Comparison of ENCODE assay signal across 8 cellular contexts in the genomic region with DNA sequence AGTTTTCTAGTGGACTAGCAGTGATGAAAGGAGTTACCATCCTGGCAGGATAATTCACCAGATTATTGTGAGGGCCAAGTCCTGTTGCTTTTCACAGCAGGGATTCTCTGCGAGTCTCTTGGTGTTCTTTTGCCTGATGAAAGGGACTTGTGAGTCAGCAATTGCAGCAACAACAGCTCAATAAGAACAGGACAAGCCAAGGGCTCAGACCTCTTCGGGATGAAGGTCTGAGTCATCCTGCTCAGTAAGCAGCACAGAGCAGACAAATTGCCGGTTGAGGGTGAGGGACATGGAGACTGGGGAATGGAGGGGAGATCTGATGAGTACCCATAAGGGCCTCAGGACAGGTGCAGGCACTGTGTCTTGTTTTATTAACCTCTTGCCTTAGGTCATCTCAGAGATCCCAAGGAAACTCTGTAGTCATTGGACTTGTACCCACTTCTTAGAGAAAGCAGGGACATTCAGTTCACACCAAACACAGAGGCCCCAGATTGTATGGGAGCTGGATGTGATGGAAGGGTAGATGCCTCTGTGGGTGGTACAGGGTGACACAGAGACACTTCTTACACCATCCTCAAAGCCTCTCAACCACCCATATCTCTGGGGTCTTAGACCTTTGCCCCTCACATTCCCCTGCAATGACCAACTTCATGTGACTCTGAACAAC.
DNase-seq lines count a peak whose midpoint lies in the region; ATAC-seq and TF ChIP-seq lines count a peak whose summit lies in the region.

No MANE protein-coding gene starts in this region.

- H3K27me3 ChIP-seq in BLaER1 = peaks cover 38% of the 10 kb centered on the region
- H3K27me3 ChIP-seq in Karpas-422 (ENCODE audit: low read length) = no peaks in the 10 kb centered on the region

- H2AFZ ChIP-seq in Karpas-422 (ENCODE audit: low read length) = no peak overlapping the region

- H3K4me3 ChIP-seq in BLaER1 = no peak overlapping the region
- H3K4me3 ChIP-seq in Karpas-422 (ENCODE audit: low read length) = no peak overlapping the region
- H3K4me3 ChIP-seq in astrocyte of the spinal cord (ENCODE audit: low read depth, low read length) = no peak overlapping the region

- H3K79me2 ChIP-seq in Karpas-422 (ENCODE audit: low read length) = no peaks in the 10 kb centered on the region

- H3K9ac ChIP-seq in BLaER1 (no peak overlapping the region), Karpas-422 (ENCODE audit: low read length) (no peak overlapping the region)

- DNase-seq in Karpas-422 (no peak), astrocyte of the spinal cord (ENCODE audit: low read depth, low spot score) (peak; percentile 97), medulla oblongata (ENCODE audit: extremely low spot score) (peak; percentile 62), GF-D8 (lab: John Stamatoyannopoulos, UW) (no peak)
- no peak for DNase-seq in activated CD4-positive, CD25-positive, alpha-beta regulatory T cell treated with anti-CD3 and anti-CD28 coated beads, Interleukin-2, amount 50 U/mL, for 72 hours

- H3K4me2 ChIP-seq in BLaER1 (peak overlapping the region; percentile 72), Karpas-422 (ENCODE audit: low read depth, low read length, poor library complexity, severe bottlenecking) (peak overlapping the region; percentile 52)

- TF ChIP-seq CTCF in astrocyte of the spinal cord (IDR thresholded peaks at IDR 0.05; ENCODE audit: low read depth, low read length) = no peak

- H3K9me2 ChIP-seq in Karpas-422 (replicated peaks; ENCODE audit: insufficient read depth, low read length) = no peaks in the 10 kb centered on the region

- H3K4me1 ChIP-seq in BLaER1 (peaks cover 45% of the 10 kb centered on the region), Karpas-422 (ENCODE audit: low read length) (peaks cover 83% of the 10 kb centered on the region)

- H4K20me1 ChIP-seq in BLaER1 (peaks cover 27% of the 10 kb centered on the region), Karpas-422 (ENCODE audit: insufficient read depth, low read depth, low read length) (no peaks in the 10 kb centered on the region)

- H3K9me3 ChIP-seq in BLaER1 (no peaks in the 10 kb centered on the region), Karpas-422 (ENCODE audit: low read length) (no peaks in the 10 kb centered on the region)

- ATAC-seq in GM19463 (IDR thresholded peaks at IDR 0.05; ENCODE audit: unreplicated experiment) (no peak), GM18858 (IDR thresholded peaks at IDR 0.05; ENCODE audit: unreplicated experiment) (no peak)

- H3K27ac ChIP-seq in BLaER1 (no peak overlapping the region), Karpas-422 (ENCODE audit: low read length) (no peak overlapping the region)

- in situ Hi-C loops in astrocyte of the spinal cord (cut with HindIII; ENCODE audit: low sequenced_read_pairs) = no loop called here

- H3K36me3 ChIP-seq in BLaER1 (no peaks in the 10 kb centered on the region), Karpas-422 (ENCODE audit: insufficient read depth, low read length) (no peaks in the 10 kb centered on the region)

Comparison
In these comparisons a context has a peak if more than half of its experiments do, and no peak if none do; other contexts are left out.
1. DNase-seq: peak in astrocyte of the spinal cord (single experiment) and medulla oblongata (single experiment); none in Karpas-422 (single experiment), GF-D8 (single experiment) and activated CD4-positive, CD25-positive, alpha-beta regulatory T cell treated with anti-CD3 and anti-CD28 coated beads, Interleukin-2, amount 50 U/mL, for 72 hours (single experiment).